8 cellular contexts compared by ENCODE assay signal in genomic region chr6:27823714-27824247, GRCh38.
DNase-seq lines count a peak whose midpoint lies in the region; ATAC-seq, FAIRE-seq and TF ChIP-seq lines count a peak whose summit lies in the region.
"Not testable (repeated sequence)": the region's sequence is repeated elsewhere in the genome, so short reads cannot be mapped to it uniquely, and the experiment has no call there.

No MANE protein-coding gene starts in this region.

- H3K4me3 ChIP-seq in cardiac fibroblast (replicated peaks in 1 of 2; ENCODE audit: low read depth in 2 of 2, low read length in 2 of 2) (peak overlapping the region; percentile 37 to 44), kidney (ENCODE audit: low read length in 2 of 2) (peak overlapping the region; percentile 56 to 71), skin epidermis (peak overlapping the region; percentile 22 to 50 (median 35))

- peak in 8 of 14 donors; percentile 12 to 69 (median 24) for DNase-seq in C1 segment of cervical spinal cord (lab: John Stamatoyannopoulos, UW)
- peak; percentile 87 for DNase-seq in NCI-H2227 treated with DMSO at 0.1 percent for 48 hours (lab: John Stamatoyannopoulos, UW)
- peak; percentile 64 to 65 for DNase-seq in cardiac fibroblast (ENCODE audit: low read depth in 2 of 2)
- peak; percentile 84 for DNase-seq in kidney

- ATAC-seq in GM19395 (IDR thresholded peaks at IDR 0.05; ENCODE audit: unreplicated experiment) (peak; percentile 72), HG03280 (IDR thresholded peaks at IDR 0.05; ENCODE audit: unreplicated experiment) (peak; percentile 69)

- H3K9me3 ChIP-seq in kidney (ENCODE audit: control insufficient read depth in 1 of 2, low read length in 2 of 2), result not testable (repeated sequence)

- not testable (repeated sequence) for FAIRE-seq in kidney (lab: Jason Lieb, UNC)

- intact Hi-C loops in kidney (cut with DNase I), result not testable (repeated sequence)

- H3K27ac ChIP-seq in VCaP (peak overlapping the region; percentile 86), kidney (ENCODE audit: low read depth in 2 of 2, low read length in 2 of 2) (peak overlapping the region; percentile 28 to 63), skin epidermis (peak overlapping the region; percentile 0 to 87 (median 66))

- not testable (repeated sequence) for H3K4me1 ChIP-seq in kidney (ENCODE audit: control insufficient read depth in 1 of 2, insufficient read depth in 1 of 2, low read depth in 1 of 2, low read length in 2 of 2)

- TF ChIP-seq CTCF in VCaP (conservative IDR thresholded peaks at IDR 0.05); cardiac fibroblast (IDR thresholded peaks at IDR 0.05; ENCODE audit: low read depth, low read length); kidney (IDR thresholded peaks at IDR 0.05; ENCODE audit: borderline replicate concordance, extremely low read depth, insufficient read depth): not testable (repeated sequence)

- not testable (repeated sequence) for H3K36me3 ChIP-seq in kidney (ENCODE audit: control insufficient read depth in 1 of 2, insufficient read depth in 2 of 2, low read length in 2 of 2)

- peak overlapping the region in 1 of 2 donors; percentile 34 for H3K9ac ChIP-seq in kidney (ENCODE audit: low read length in 2 of 2)

Comparison
In these comparisons a context has a peak if more than half of its experiments do, and no peak if none do; other contexts are left out.
1. Peak in every context shown above with its lines: DNase-seq, ATAC-seq, H3K4me3 ChIP-seq and H3K27ac ChIP-seq.
2. DNase-seq: peak in every context shown above with its lines; median percentile 87 in NCI-H2227 treated with DMSO at 0.1 percent for 48 hours; 84 in kidney; 64 in cardiac fibroblast; 24 in C1 segment of cervical spinal cord.